Comparison of ENCODE assay signal across 10 cellular contexts in the genomic region with DNA sequence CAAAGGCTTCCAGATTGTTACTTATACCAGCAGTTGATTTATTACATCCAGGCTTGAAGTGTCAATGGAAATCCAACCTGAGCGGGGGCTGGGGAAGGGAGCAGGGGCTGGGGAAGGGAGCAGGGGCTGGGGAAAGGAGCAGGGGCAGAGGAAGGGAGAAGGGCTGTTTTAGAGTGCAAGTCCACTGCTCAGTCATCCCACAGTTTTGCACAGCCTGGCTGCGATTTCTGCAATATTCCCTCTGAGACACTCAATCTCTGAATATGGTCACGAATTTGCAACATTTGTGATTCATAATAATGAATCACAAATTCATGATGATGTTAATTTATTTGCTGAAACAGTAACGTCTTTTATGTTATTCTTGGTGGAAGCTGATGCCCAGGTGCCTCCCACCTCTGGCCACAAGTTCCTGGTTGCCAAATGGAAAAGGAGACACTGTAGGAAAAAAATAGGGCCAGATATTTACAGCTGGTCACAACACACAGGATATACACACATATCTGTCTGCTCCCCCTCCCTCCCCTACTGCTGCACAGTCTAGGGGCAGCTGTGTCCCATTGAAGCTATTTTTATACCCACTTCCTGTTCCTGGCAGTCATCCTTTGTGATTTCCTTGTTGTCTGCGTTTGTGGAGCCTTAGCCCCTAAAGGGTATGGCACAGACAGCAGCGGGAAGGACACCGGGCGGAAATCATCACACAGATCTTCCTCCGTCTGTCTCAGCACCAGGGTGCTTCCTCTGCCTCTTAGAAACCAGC.
DNase-seq lines count a peak whose midpoint lies in the region; ATAC-seq and TF ChIP-seq lines count a peak whose summit lies in the region.
"Had no signal": no experiment of that assay in that cellular context is flagged by ENCODE, and none has a peak within 500 bp of the region (broad histone marks: within the 10 kb centered on the region; RNA-seq: fewer than 3 reads in every experiment).

No MANE protein-coding gene starts in this region.

- H3K4me1 ChIP-seq in foreskin keratinocyte (no peaks in the 10 kb centered on the region), psoas muscle (peaks cover 19% of the 10 kb centered on the region)

- no peaks in the 10 kb centered on the region for H3K9me3 ChIP-seq in psoas muscle

- H3K27ac ChIP-seq in foreskin keratinocyte (no peak overlapping the region), psoas muscle (no peak overlapping the region)
- H3K27ac ChIP-seq: WERI-Rb-1 had no signal

- H3K27me3 ChIP-seq in foreskin keratinocyte (peaks cover 23% of the 10 kb centered on the region), psoas muscle (ENCODE audit: insufficient read depth in 3 of 3, low read length in 2 of 3) (no peaks in the 10 kb centered on the region)

- WGBS in psoas muscle, 3 donors = 25 to 42% (median 32%) methylated on average over 9 of the region's 9 CpGs

- peak; percentile 24 for DNase-seq in HT1080 (ENCODE audit: low read depth)
- peak; percentile 81 for DNase-seq in NCI-H510A treated with DMSO at 0.1 percent for 48 hours (lab: John Stamatoyannopoulos, UW)
- peak in 1 of 2 donors; percentile 8 for DNase-seq in foreskin keratinocyte
- peak in 1 of 2 donors; percentile 36 for DNase-seq in psoas muscle
- no peak for DNase-seq in T1000 (lab: John Stamatoyannopoulos, UW)
- DNase-seq in stimulated activated CD8-positive, alpha-beta memory T cell treated with anti-CD3 and anti-CD28 coated beads, Interleukin-4, amount 100 ng/mL, for 48 hours = no peak
- DNase-seq in stimulated activated naive CD4-positive, alpha-beta T cell treated with Interleukin-2 at 50 U/mL for 16 hours (lab: John Stamatoyannopoulos, UW) = no peak
- DNase-seq: activated naive CD4-positive, alpha-beta T cell; WERI-Rb-1 had no signal

- H3K4me3 ChIP-seq in psoas muscle = no peak overlapping the region

- ATAC-seq in foreskin keratinocyte (peak; percentile 23), psoas muscle (peak; percentile 66 to 80 (median 76)), HG02852 (IDR thresholded peaks at IDR 0.05; ENCODE audit: unreplicated experiment) (no peak)

- TF ChIP-seq CTCF in foreskin keratinocyte (conservative IDR thresholded peaks at IDR 0.05) = no peak
- TF ChIP-seq CTCF in psoas muscle (IDR thresholded peaks at IDR 0.05) = no peak

- intact Hi-C loops in psoas muscle (cut with DNase I) = no loop called here

- no peaks in the 10 kb centered on the region for H3K36me3 ChIP-seq in psoas muscle (ENCODE audit: insufficient read depth in 1 of 2, low read depth in 1 of 2)
- H3K36me3 ChIP-seq: WERI-Rb-1 had no signal

Comparison
In these comparisons a context has a peak if more than half of its experiments do, and no peak if none do; other contexts are left out.
1. DNase-seq: peak in HT1080 (single experiment) and NCI-H510A treated with DMSO at 0.1 percent for 48 hours (single experiment); none in T1000 (single experiment), stimulated activated CD8-positive, alpha-beta memory T cell treated with anti-CD3 and anti-CD28 coated beads, Interleukin-4, amount 100 ng/mL, for 48 hours (single experiment) and stimulated activated naive CD4-positive, alpha-beta T cell treated with Interleukin-2 at 50 U/mL for 16 hours (single experiment).